ENCODE assay signal across 16 cellular contexts in the genomic region with DNA sequence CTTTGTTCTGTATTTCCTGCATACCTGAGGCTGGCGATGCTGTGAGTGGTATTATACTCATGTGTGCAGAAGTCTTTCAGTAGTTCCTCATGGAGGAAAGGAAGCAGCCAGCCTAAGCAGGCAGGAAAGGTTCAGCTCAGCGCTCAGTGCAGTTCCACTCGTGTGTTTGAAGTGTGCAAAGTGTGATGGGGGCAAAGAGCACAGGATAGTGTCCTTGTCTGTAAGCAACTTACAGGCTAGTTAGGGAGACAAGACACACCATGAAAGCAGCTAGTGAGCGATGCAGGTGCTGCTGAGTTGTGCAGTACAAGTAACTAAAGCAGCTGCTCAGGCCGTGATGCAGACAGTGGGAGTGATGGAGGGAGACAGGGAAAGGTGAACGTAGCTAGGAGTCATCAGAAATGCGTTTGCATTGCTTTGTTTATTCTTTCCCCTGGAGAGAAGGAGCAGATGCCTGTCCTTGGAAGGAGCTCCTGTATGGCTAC.
DNase-seq lines count a peak whose midpoint lies in the region; ATAC-seq, FAIRE-seq and TF ChIP-seq lines count a peak whose summit lies in the region.
"Had no signal": no experiment of that assay in that cellular context is flagged by ENCODE, and none has a peak within 500 bp of the region (broad histone marks: within the 10 kb centered on the region; RNA-seq: fewer than 3 reads in every experiment).

No MANE protein-coding gene starts in this region.

- H3K9ac ChIP-seq in IMR-90 (ENCODE audit: low read depth, low read length) (no peak overlapping the region), H1 (replicated peaks in 1 of 4; ENCODE audit: extremely low read depth in 1 of 4, low read depth in 3 of 4, low read length in 3 of 4) (no peak overlapping the region)

- H2BK5ac ChIP-seq in IMR-90 (ENCODE audit: low read depth, low read length, poor library complexity, severe bottlenecking) (no peak overlapping the region), H1 (ENCODE audit: low read depth, low read length) (no peak overlapping the region)

- H2BK20ac ChIP-seq in IMR-90 (ENCODE audit: low read depth, low read length) (no peak overlapping the region), H1 (ENCODE audit: low read length) (no peak overlapping the region)

- H3K4me1 Mint-ChIP-seq in nephron progenitor cell, result no peaks in the 10 kb centered on the region

- H3K4ac ChIP-seq in IMR-90 (ENCODE audit: low read depth, low read length) (no peak overlapping the region), H1 (replicated peaks; ENCODE audit: insufficient read length, low read depth, low read length) (no peak overlapping the region)

- H3K27ac ChIP-seq in IMR-90 (ENCODE audit: insufficient read depth, low read length), result no peak overlapping the region
- H3K27ac ChIP-seq in H1 (ENCODE audit: low read depth, low read length), result no peak overlapping the region
- no peak overlapping the region for H3K27ac ChIP-seq in left lung

- H3K4me2 ChIP-seq in IMR-90 (ENCODE audit: low read depth, low read length), result no peak overlapping the region
- H3K4me2 ChIP-seq in H1 (ENCODE audit: insufficient read depth in 1 of 2, low read depth in 2 of 2, low read length in 2 of 2), result no peak overlapping the region

- DNase-seq in D341Med (ENCODE audit: low spot score) (peak; percentile 27), IMR-90 (no peak), H1 (ENCODE audit: low read depth in 1 of 2, low spot score in 2 of 2) (no peak), nephron progenitor cell (no peak), left lung (no peak), GM19240 (ENCODE audit: insufficient read length, low spot score) (no peak), T1000 (lab: John Stamatoyannopoulos, UW) (no peak)
- DNase-seq: Caco-2; CD4-positive, CD25-positive, alpha-beta regulatory T cell; EL; H9; NCI-H187; NCI-H510A; NCI-H82 had no signal

- H3K36me3 ChIP-seq in IMR-90 (ENCODE audit: control insufficient read depth, insufficient read depth, low read length) (no peaks in the 10 kb centered on the region), H1 (ENCODE audit: control insufficient read depth in 2 of 4, insufficient read depth in 4 of 4, low read length in 3 of 4) (no peaks in the 10 kb centered on the region; a peak in 1 of 8 replicates), left lung (no peaks in the 10 kb centered on the region)

- TF ChIP-seq CTCF in IMR-90 (conservative IDR thresholded peaks at IDR 0.05; ENCODE audit: low read depth, low read length) (no peak), H1 (IDR thresholded peaks at IDR 0.05; ENCODE audit: control extremely low read depth in 1 of 3, insufficient read depth in 1 of 3, low read depth in 1 of 3, low read length in 3 of 3) (no peak), nephron progenitor cell (IDR thresholded peaks at IDR 0.05) (no peak), left lung (IDR thresholded peaks at IDR 0.05) (no peak)

- H3K23ac ChIP-seq in IMR-90 (ENCODE audit: low read depth, low read length) (no peak overlapping the region), H1 (ENCODE audit: insufficient read length) (no peak overlapping the region)

- no peak for FAIRE-seq in H1 (lab: Jason Lieb, UNC)

- H4K20me1 ChIP-seq in IMR-90 (ENCODE audit: insufficient read depth, low read length), result no peaks in the 10 kb centered on the region
- H4K20me1 ChIP-seq in H1 (replicated peaks in 1 of 2; ENCODE audit: control insufficient read depth in 1 of 2, insufficient read depth in 2 of 2, low read length in 2 of 2), result no peaks in the 10 kb centered on the region

- peak overlapping the region; percentile 20 for H3K27ac Mint-ChIP-seq in nephron progenitor cell
- H3K27ac Mint-ChIP-seq: H9, IgD-negative memory B cell had no signal

- H3K27me3 ChIP-seq in IMR-90 (ENCODE audit: control insufficient read depth, insufficient read depth, low read length) (peaks cover 2% of the 10 kb centered on the region; the same call in 1 of the 2 replicates), H1 (replicated peaks in 1 of 4; ENCODE audit: control insufficient read depth in 3 of 4, extremely low read depth in 1 of 4, insufficient read depth in 3 of 4, low read length in 3 of 4) (no peaks in the 10 kb centered on the region; a peak in 1 of 7 replicates), left lung (no peaks in the 10 kb centered on the region)

- WGBS in IMR-90 (ENCODE audit: extremely low coverage in 2 of 2, insufficient read length in 1 of 2), 2 experiments, result 57% methylated on average over 5 of the region's 7 CpGs; no CpG with 5 or more reads in 1 of the 2 experiments
- WGBS in H1 (ENCODE audit: extremely low coverage in 1 of 2, insufficient coverage in 1 of 2, insufficient read length in 1 of 2, insufficient replicate concordance in 2 of 2, low coverage in 1 of 2, low lambda C conversion rate in 2 of 2, missing lambda C conversion rate in 1 of 2), 2 experiments, result 74% methylated on average over 7 of the region's 7 CpGs; no CpG with 5 or more reads in 1 of the 2 experiments

- H3K79me2 ChIP-seq in H1 (ENCODE audit: control insufficient read depth in 1 of 2, insufficient read depth in 2 of 2, low read length in 2 of 2), result no peaks in the 10 kb centered on the region

- CTCF ChIA-PET in IMR-90 (lab: Yijun Ruan, JAX), result interaction anchor here (1.0 to 2.0 kb wide), 2 partner anchors 9 to 32 kb away, joined by 3 to 7 read pairs; no protein-coding TSS in a partner anchor
- CTCF ChIA-PET in H1 (lab: Charles Lee; ENCODE audit: partially characterized antibody), result interaction anchor here (0.6 to 1.7 kb wide), 5 partner anchors 8 to 265 kb away, joined by 3 to 4 read pairs (median 3); no protein-coding TSS in a partner anchor

- H2AFZ ChIP-seq in IMR-90 (replicated peaks; ENCODE audit: low read length, poor library complexity), result peak overlapping the region; percentile 33
- H2AFZ ChIP-seq in H1 (ENCODE audit: low read length), result peak overlapping the region; percentile 73; the same call in 1 of the 2 replicates

- H3K56ac ChIP-seq in IMR-90 (ENCODE audit: extremely low read depth, insufficient read depth, low read length) (no peak overlapping the region), H1 (replicated peaks; ENCODE audit: insufficient read length, low read depth, low read length) (no peak overlapping the region)

- no peaks in the 10 kb centered on the region for H3K23me2 ChIP-seq in H1 (ENCODE audit: low read depth, low read length)

- no peak overlapping the region for H4K91ac ChIP-seq in IMR-90 (ENCODE audit: insufficient read depth, low read depth, low read length)
- no peak overlapping the region for H4K91ac ChIP-seq in H1 (replicated peaks; ENCODE audit: insufficient read length, low read length)

- in situ Hi-C loops in IMR-90 (cut with MboI; ENCODE audit: low sequenced_read_pairs), result no loop called here

- H3K27me3 Mint-ChIP-seq in nephron progenitor cell (ENCODE audit: low read depth, poor library complexity), result peaks cover 13% of the 10 kb centered on the region
- H3K27me3 Mint-ChIP-seq: CD4-positive, CD25-positive, alpha-beta regulatory T cell had no signal

- H3K36me3 Mint-ChIP-seq in nephron progenitor cell (ENCODE audit: low read depth), result no peaks in the 10 kb centered on the region
- H3K36me3 Mint-ChIP-seq: CD4-positive, CD25-positive, alpha-beta regulatory T cell had no signal

- H4K5ac ChIP-seq in IMR-90 (ENCODE audit: low read depth, low read length) (no peak overlapping the region), H1 (ENCODE audit: insufficient read length, low read depth, low read length) (no peak overlapping the region)

- H2BK12ac ChIP-seq in H1 (ENCODE audit: low read depth, low read length), result peak overlapping the region; percentile 27; the same call in 1 of the 2 replicates

- POLR2A ChIA-PET in IMR-90 (lab: Charles Lee; ENCODE audit: unreplicated experiment), result no interaction called here
- POLR2A ChIA-PET in H1 (lab: Charles Lee; ENCODE audit: partially characterized antibody), result interaction anchor here (0.6 kb wide), 1 partner anchor 47 kb away, joined by 3 read pairs; no protein-coding TSS in a partner anchor

- H3K9me1 ChIP-seq in IMR-90 (ENCODE audit: insufficient read depth, low read length), result no peaks in the 10 kb centered on the region

- H3K4me3 Mint-ChIP-seq in nephron progenitor cell, result no peak overlapping the region
- H3K4me3 Mint-ChIP-seq: CD4-positive, CD25-positive, alpha-beta regulatory T cell; H9; IgD-negative memory B cell had no signal

- TF ChIP-seq POLR2A in IMR-90 (IDR thresholded peaks at IDR 0.05; ENCODE audit: low read depth, low read length), result no peak
- TF ChIP-seq POLR2A in H1 (IDR thresholded peaks at IDR 0.05; ENCODE audit: control extremely low read depth in 1 of 2, low read depth in 2 of 2, low read length in 2 of 2), result no peak

- intact Hi-C loops in IMR-90 (cut with micrococcal nuclease), result no loop called here
- intact Hi-C loops in left lung (cut with DNase I), result no loop called here

- H2AK9ac ChIP-seq in IMR-90 (replicated peaks; ENCODE audit: low read depth, low read length, poor library complexity), result no peak overlapping the region

- no peak for ATAC-seq in IMR-90 (ENCODE audit: low read depth)
- ATAC-seq in left lung, result no peak
- ATAC-seq: Panc1 had no signal

- no peaks in the 10 kb centered on the region for H3K9me3 Mint-ChIP-seq in nephron progenitor cell
- H3K9me3 Mint-ChIP-seq: CD4-positive, CD25-positive, alpha-beta regulatory T cell; H9; IgD-negative memory B cell had no signal

- H3K4me1 ChIP-seq in IMR-90 (ENCODE audit: control insufficient read depth, insufficient read depth, low read length), result no peaks in the 10 kb centered on the region
- H3K4me1 ChIP-seq in H1 (replicated peaks in 1 of 4; ENCODE audit: control insufficient read depth in 3 of 4, insufficient read depth in 4 of 4, low read length in 3 of 4), result peaks cover 0 to 4% (median under 1%) of the 10 kb centered on the region in 4 experiments; a peak in 2 of 7 replicates
- H3K4me1 ChIP-seq in left lung, result peaks cover 0 to 11% of the 10 kb centered on the region in 2 donors
- H3K4me1 ChIP-seq: Caco-2 had no signal

- no peak overlapping the region for H2BK15ac ChIP-seq in IMR-90 (ENCODE audit: low read depth, low read length)
- H2BK15ac ChIP-seq in H1 (ENCODE audit: low read length), result no peak overlapping the region

- H2BK120ac ChIP-seq in IMR-90 (ENCODE audit: low read depth, low read length), result no peak overlapping the region
- no peak overlapping the region for H2BK120ac ChIP-seq in H1 (replicated peaks; ENCODE audit: low read depth, low read length)

- dilution Hi-C loops in IMR-90 (cut with HindIII; ENCODE audit: low sequenced_read_pairs, unreplicated experiment), result no loop called here

- H3K18ac ChIP-seq in IMR-90 (ENCODE audit: low read depth, low read length) (no peak overlapping the region), H1 (ENCODE audit: extremely low read depth, low read length) (no peak overlapping the region)

- no peak overlapping the region for H3K14ac ChIP-seq in IMR-90 (replicated peaks; ENCODE audit: low read depth, low read length)
- no peak overlapping the region for H3K14ac ChIP-seq in H1 (ENCODE audit: insufficient read length)

- TF ChIP-seq RAD21 in IMR-90 (IDR thresholded peaks at IDR 0.05; ENCODE audit: low read length) (no peak), H1 (IDR thresholded peaks at IDR 0.05 in 1 of 2, conservative IDR thresholded peaks at IDR 0.05 in 1 of 2; ENCODE audit: low read depth in 2 of 2, low read length in 2 of 2) (no peak)

- H2AK5ac ChIP-seq in IMR-90 (ENCODE audit: low read depth, low read length) (no peak overlapping the region), H1 (ENCODE audit: low read depth, low read length) (no peak overlapping the region)

- H3K4me3 ChIP-seq in IMR-90 (ENCODE audit: insufficient read depth, low read depth, low read length), result no peak overlapping the region
- H3K4me3 ChIP-seq in H1 (ENCODE audit: extremely low read depth in 1 of 4, insufficient read depth in 2 of 4, low read depth in 3 of 4, low read length in 4 of 4), result no peak overlapping the region
- no peak overlapping the region for H3K4me3 ChIP-seq in left lung

- TF ChIP-seq EP300 in H1 (IDR thresholded peaks at IDR 0.05; ENCODE audit: borderline replicate concordance in 1 of 2, low read depth in 2 of 2, low read length in 2 of 2), result no peak

- no TSS peak for BruUV-seq in IMR-90 (replicated peaks; lab: Mats Ljungman, UMichigan)

- H3K9me3 ChIP-seq in IMR-90 (ENCODE audit: control insufficient read depth, insufficient read depth, low read length) (no peaks in the 10 kb centered on the region), H1 (ENCODE audit: insufficient read depth in 2 of 2, low read depth in 1 of 2, low read length in 1 of 2) (no peaks in the 10 kb centered on the region), left lung (no peaks in the 10 kb centered on the region)
- H3K9me3 ChIP-seq: Caco-2 had no signal

- H4K8ac ChIP-seq in IMR-90 (ENCODE audit: low read depth in 2 of 2, low read length in 2 of 2) (no peak overlapping the region), H1 (ENCODE audit: extremely low read depth, insufficient read depth, low read length) (no peak overlapping the region)

- H3K79me1 ChIP-seq in IMR-90 (ENCODE audit: low read depth in 1 of 2, low read length in 2 of 2) (no peaks in the 10 kb centered on the region), H1 (ENCODE audit: low read depth, low read length) (no peaks in the 10 kb centered on the region)
